ENCODE assay signal across 8 cellular contexts in genomic region chr6:159692303-159693127, GRCh38. TPM values are rescaled to one million over a fixed set of nuclear protein-coding genes. Genes with fewer than 3 reads are reported as not detected.
DNase-seq lines count a peak whose midpoint lies in the region; ATAC-seq lines count a peak whose summit lies in the region.

No MANE protein-coding gene starts in this region.

- H3K27ac Mint-ChIP-seq in memory B cell, result peak overlapping the region; percentile 94

- H3K9me3 ChIP-seq in ectodermal cell (ENCODE audit: control insufficient read depth, low read length), result no peaks in the 10 kb centered on the region

- DNase-seq in NCI-H2081 (lab: John Stamatoyannopoulos, UW) (peak; percentile 4 to 28), NCI-H2081 treated with DMSO at 0.1 percent for 48 hours (lab: John Stamatoyannopoulos, UW) (no peak), NCI-H2171 (lab: John Stamatoyannopoulos, UW) (peak; percentile 32), memory B cell (ENCODE audit: low spot score in 2 of 2) (peak; percentile 48 to 61)
- DNase-seq in activated CD4-positive, alpha-beta T cell treated with anti-CD3 and anti-CD28 coated beads, Interleukin-2, amount 50 U/mL, for 48 hours, result peak; percentile 61 to 68
- peak; percentile 14 for DNase-seq in stimulated activated CD8-positive, alpha-beta memory T cell treated with anti-CD3 and anti-CD28 coated beads, Interleukin-12 subunit alpha, Interleukin-12 subunit beta, amount 100 ng/mL, for 24 hours (ENCODE audit: extremely low read depth)

- no peaks in the 10 kb centered on the region for H3K27me3 Mint-ChIP-seq in memory B cell

- H3K9me3 Mint-ChIP-seq in memory B cell, result no peaks in the 10 kb centered on the region

- H3K36me3 ChIP-seq in ectodermal cell (ENCODE audit: control insufficient read depth, insufficient read depth, low read length), result peaks cover 5% of the 10 kb centered on the region

- H3K27me3 ChIP-seq in ectodermal cell (ENCODE audit: control insufficient read depth, insufficient read depth, low read length, poor library complexity, severe bottlenecking), result no peaks in the 10 kb centered on the region

- peak overlapping the region; percentile 27 for H3K27ac ChIP-seq in ectodermal cell (ENCODE audit: insufficient read depth, low read depth, low read length, poor library complexity, severe bottlenecking)

- H3K4me3 ChIP-seq in ectodermal cell (ENCODE audit: insufficient read depth, low read depth, low read length), result peak overlapping the region; percentile 82

- H3K4me1 ChIP-seq in ectodermal cell (ENCODE audit: control insufficient read depth, insufficient read depth, low read length), result peaks cover 7% of the 10 kb centered on the region

- peaks cover 12% of the 10 kb centered on the region for H3K36me3 Mint-ChIP-seq in memory B cell

- peaks cover 31% of the 10 kb centered on the region for H3K4me1 Mint-ChIP-seq in memory B cell

- WGBS in ectodermal cell, 2 experiments, result 1 to 3% methylated on average over 66 of the region's 66 CpGs

- H3K4me3 Mint-ChIP-seq in memory B cell, result peak overlapping the region; percentile 92

- ATAC-seq in HG02938 (IDR thresholded peaks at IDR 0.05; ENCODE audit: unreplicated experiment), result peak; percentile 45
- peak; percentile 53 for ATAC-seq in memory B cell (ENCODE audit: low read depth)

RNA-seq across cellular contexts. Expression of gene SOD2, which starts 0.5 kb away (rescaled TPM):
- 94.2 TPM for polyA plus RNA-seq in ectodermal cell (2013, experiment 1 of 4)
- polyA plus RNA-seq in ectodermal cell (2013, experiment 2 of 4), result 89.5 TPM
- polyA plus RNA-seq in ectodermal cell (2013, experiment 3 of 4), result 70.8 TPM
- polyA plus RNA-seq in ectodermal cell (2013, experiment 4 of 4), result 70.0 TPM

RNA-seq across cellular contexts. Expression of gene WTAP, which starts 34.8 kb away (rescaled TPM):
- 152 TPM for polyA plus RNA-seq in ectodermal cell (2013, experiment 1 of 4)
- polyA plus RNA-seq in ectodermal cell (2013, experiment 2 of 4), result 160 TPM
- polyA plus RNA-seq in ectodermal cell (2013, experiment 3 of 4), result 139 TPM
- 153 TPM for polyA plus RNA-seq in ectodermal cell (2013, experiment 4 of 4)
